ENCODE assay signal across 1 cellular context in the genomic region with DNA sequence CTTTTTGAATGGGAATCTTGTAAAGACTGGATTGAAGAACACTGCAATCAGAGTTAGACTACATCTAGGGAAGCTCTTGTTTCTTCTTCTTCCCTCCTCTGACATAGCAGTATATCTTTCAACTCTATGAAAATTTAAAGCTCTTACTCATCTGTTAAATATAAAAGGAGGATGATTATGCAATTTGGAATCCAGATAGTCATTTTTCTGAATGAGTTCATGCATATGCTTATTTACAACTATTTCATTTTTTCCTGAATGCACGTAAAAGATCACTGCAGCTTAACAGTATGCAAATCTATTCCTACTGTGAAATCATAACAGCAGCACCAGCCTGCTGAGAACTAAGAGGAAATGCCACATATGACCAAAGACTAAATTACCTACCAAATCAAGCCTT.
TF ChIP-seq lines count a peak whose summit lies in the region.

No MANE protein-coding gene starts in this region.

TF ChIP-seq in SK-N-SH, 30 proteins besides CTCF, POLR2A, EP300 and RAD21 (continued from another document):
- no peak for TF ChIP-seq FOXM1 (IDR thresholded peaks at IDR 0.05; ENCODE audit: low read depth)
TF ChIP-seq in SK-N-SH: peak in this region for 4.
